ENCODE assay signal across 13 cellular contexts in genomic region chr15:80990955-80991354, GRCh38. TPM values are rescaled to one million over a fixed set of nuclear protein-coding genes. Genes with fewer than 3 reads are reported as not detected.
DNase-seq lines count a peak whose midpoint lies in the region; ATAC-seq and TF ChIP-seq lines count a peak whose summit lies in the region.
"Had no signal": no experiment of that assay in that cellular context is flagged by ENCODE, and none has a peak within 500 bp of the region (broad histone marks: within the 10 kb centered on the region; RNA-seq: fewer than 3 reads in every experiment).

No MANE protein-coding gene starts in this region.

- peak overlapping the region; percentile 89 for H3K9ac ChIP-seq in adipocyte (ENCODE audit: low read length)

- no peak overlapping the region for H3K4me2 ChIP-seq in GM23338

- H3F3A ChIP-seq in GM23338 (replicated peaks; ENCODE audit: low read depth), result no peaks in the 10 kb centered on the region

- no peaks in the 10 kb centered on the region for H3K27me3 Mint-ChIP-seq in activated CD8-positive, alpha-beta T cell treated with anti-CD3 and anti-CD28 coated beads, Interleukin-2, amount 10 ng/mL, durations not matched to agents 7 days and 5 days (ENCODE audit: low read depth)
- H3K27me3 Mint-ChIP-seq in activated CD8-positive, alpha-beta T cell treated with anti-CD3 and anti-CD28 coated beads for 36 hours, result no peaks in the 10 kb centered on the region
- peaks cover 5% of the 10 kb centered on the region for H3K27me3 Mint-ChIP-seq in GM23338 (ENCODE audit: insufficient read depth, low read depth, poor library complexity)
- H3K27me3 Mint-ChIP-seq: activated CD4-positive, alpha-beta T cell treated with anti-CD3 and anti-CD28 coated beads for 36 hours had no signal

- H3K4me1 ChIP-seq in adipocyte (ENCODE audit: control insufficient read depth, insufficient read depth, low read length) (peaks cover 40% of the 10 kb centered on the region), muscle layer of duodenum (ENCODE audit: control insufficient read depth in 1 of 2, insufficient read depth in 2 of 2, low read length in 2 of 2) (peaks cover 21 to 39% of the 10 kb centered on the region in 2 donors), thoracic aorta (ENCODE audit: control insufficient read depth in 1 of 2, low read depth in 2 of 2) (peaks cover 23 to 35% of the 10 kb centered on the region in 2 donors), GM23338 (ENCODE audit: insufficient read depth) (peaks cover 31% of the 10 kb centered on the region)

- H3K4me3 ChIP-seq in adipocyte (ENCODE audit: low read length), result peak overlapping the region; percentile 99
- no peak overlapping the region for H3K4me3 ChIP-seq in muscle layer of duodenum (ENCODE audit: low read depth in 1 of 2, low read length in 2 of 2)
- H3K4me3 ChIP-seq in thoracic aorta, result no peak overlapping the region
- no peak overlapping the region for H3K4me3 ChIP-seq in GM23338

- no peaks in the 10 kb centered on the region for H3K9me3 Mint-ChIP-seq in activated CD8-positive, alpha-beta T cell treated with anti-CD3 and anti-CD28 coated beads, Interleukin-2, amount 10 ng/mL, durations not matched to agents 7 days and 5 days (ENCODE audit: insufficient read depth)
- H3K9me3 Mint-ChIP-seq in activated CD8-positive, alpha-beta T cell treated with anti-CD3 and anti-CD28 coated beads for 36 hours, result no peaks in the 10 kb centered on the region
- no peaks in the 10 kb centered on the region for H3K9me3 Mint-ChIP-seq in GM23338
- H3K9me3 Mint-ChIP-seq: activated naive CD4-positive, alpha-beta T cell treated with anti-CD3 and anti-CD28 coated beads, Interleukin-2, amount 50 U/mL, for 72 hours had no signal

- H3K9me3 ChIP-seq in adipocyte (ENCODE audit: control insufficient read depth, low read length) (no peaks in the 10 kb centered on the region), muscle layer of duodenum (ENCODE audit: control insufficient read depth in 1 of 2, low read length in 2 of 2) (no peaks in the 10 kb centered on the region), thoracic aorta (no peaks in the 10 kb centered on the region)

- no peak overlapping the region for H2AFZ ChIP-seq in GM23338

- H3K36me3 ChIP-seq in adipocyte (ENCODE audit: control insufficient read depth, insufficient read depth, low read length, severe bottlenecking), result no peaks in the 10 kb centered on the region
- no peaks in the 10 kb centered on the region for H3K36me3 ChIP-seq in muscle layer of duodenum (ENCODE audit: control insufficient read depth in 1 of 2, insufficient read depth in 2 of 2, low read length in 2 of 2)
- H3K36me3 ChIP-seq in thoracic aorta, result no peaks in the 10 kb centered on the region
- no peaks in the 10 kb centered on the region for H3K36me3 ChIP-seq in GM23338 (ENCODE audit: insufficient read depth)

- intact Hi-C loops in activated CD8-positive, alpha-beta T cell treated with anti-CD3 and anti-CD28 coated beads for 36 hours (cut with micrococcal nuclease), result loop anchor here (10.0 kb wide), 3 partner anchors 114 to 304 kb away; no protein-coding TSS in a partner anchor

- peak overlapping the region; percentile 93 for H3K27ac ChIP-seq in muscle layer of duodenum (ENCODE audit: low read length)
- peak overlapping the region; percentile 90 to 97 for H3K27ac ChIP-seq in thoracic aorta
- H3K27ac ChIP-seq in GM23338 (ENCODE audit: low read depth), result no peak overlapping the region

- H4K20me1 ChIP-seq in GM23338 (replicated peaks; ENCODE audit: insufficient read depth), result peaks cover 15% of the 10 kb centered on the region

- no peaks in the 10 kb centered on the region for H3K9me2 ChIP-seq in GM23338 (ENCODE audit: insufficient read depth)

- H3K4me3 Mint-ChIP-seq in activated CD8-positive, alpha-beta T cell treated with anti-CD3 and anti-CD28 coated beads, Interleukin-2, amount 10 ng/mL, durations not matched to agents 7 days and 5 days, result peak overlapping the region; percentile 12
- no peak overlapping the region for H3K4me3 Mint-ChIP-seq in activated CD8-positive, alpha-beta T cell treated with anti-CD3 and anti-CD28 coated beads for 36 hours
- H3K4me3 Mint-ChIP-seq in GM23338, result no peak overlapping the region

- H3K27ac Mint-ChIP-seq in activated CD8-positive, alpha-beta T cell treated with anti-CD3 and anti-CD28 coated beads, Interleukin-2, amount 10 ng/mL, durations not matched to agents 7 days and 5 days, result peak overlapping the region; percentile 39
- no peak overlapping the region for H3K27ac Mint-ChIP-seq in activated CD8-positive, alpha-beta T cell treated with anti-CD3 and anti-CD28 coated beads for 36 hours
- no peak overlapping the region for H3K27ac Mint-ChIP-seq in GM23338

- H3K79me2 ChIP-seq in GM23338 (replicated peaks; ENCODE audit: insufficient read depth), result peaks cover 35% of the 10 kb centered on the region

- no peaks in the 10 kb centered on the region for H3K27me3 ChIP-seq in adipocyte (replicated peaks; ENCODE audit: control insufficient read depth, insufficient read depth, low read length)
- no peaks in the 10 kb centered on the region for H3K27me3 ChIP-seq in muscle layer of duodenum (ENCODE audit: low read depth, low read length)
- no peaks in the 10 kb centered on the region for H3K27me3 ChIP-seq in thoracic aorta (replicated peaks; ENCODE audit: insufficient read depth)
- H3K27me3 ChIP-seq in GM23338 (ENCODE audit: insufficient read depth), result no peaks in the 10 kb centered on the region

- CTCF ChIA-PET in activated CD8-positive, alpha-beta T cell treated with anti-CD3 and anti-CD28 coated beads, Interleukin-2, amount 10 ng/mL, durations not matched to agents 7 days and 5 days (lab: Charles Lee), result interaction anchor here (0.7 to 4.4 kb wide), 10 partner anchors 9 to 275 kb away, joined by 3 to 44 read pairs (median 4); partner anchors contain the start of gene TLNRD1
- CTCF ChIA-PET in activated CD8-positive, alpha-beta T cell treated with anti-CD3 and anti-CD28 coated beads for 36 hours (lab: Charles Lee), result interaction anchor here (0.9 to 2.3 kb wide), 8 partner anchors 8 to 279 kb away, joined by 3 to 21 read pairs (median 4); partner anchors contain the start of gene TLNRD1

- DNase-seq in activated CD8-positive, alpha-beta T cell treated with anti-CD3 and anti-CD28 coated beads, Interleukin-2, amount 10 ng/mL, durations not matched to agents 7 days and 5 days, result no peak
- no peak for DNase-seq in activated CD8-positive, alpha-beta T cell treated with anti-CD3 and anti-CD28 coated beads for 36 hours
- DNase-seq in adipocyte (ENCODE audit: low read depth), result no peak
- no peak for DNase-seq in thoracic aorta (ENCODE audit: low spot score)
- DNase-seq in GM23338 (ENCODE audit: low spot score), result no peak
- no peak for DNase-seq in stimulated activated CD4-positive, alpha-beta T cell treated with anti-CD3 and anti-CD28 coated beads, Interleukin-12 subunit alpha, Interleukin-12 subunit beta, amount 100 ng/mL, for 4 hours
- no peak for DNase-seq in NCI-H2107 (lab: John Stamatoyannopoulos, UW)
- DNase-seq: effector memory CD4-positive, alpha-beta T cell; NCI-H1930; SHP77 treated with DMSO at 0.1 percent for 48 hours had no signal

- H3K4me1 Mint-ChIP-seq in activated CD8-positive, alpha-beta T cell treated with anti-CD3 and anti-CD28 coated beads, Interleukin-2, amount 10 ng/mL, durations not matched to agents 7 days and 5 days (ENCODE audit: low read depth), result peaks cover 57% of the 10 kb centered on the region
- peaks cover 36% of the 10 kb centered on the region for H3K4me1 Mint-ChIP-seq in activated CD8-positive, alpha-beta T cell treated with anti-CD3 and anti-CD28 coated beads for 36 hours (ENCODE audit: low read depth)
- peaks cover 28% of the 10 kb centered on the region for H3K4me1 Mint-ChIP-seq in GM23338

- TF ChIP-seq CTCF in activated CD8-positive, alpha-beta T cell treated with anti-CD3 and anti-CD28 coated beads for 36 hours (IDR thresholded peaks at IDR 0.05), result no peak
- TF ChIP-seq CTCF in thoracic aorta (IDR thresholded peaks at IDR 0.05) (no peak), GM23338 (conservative IDR thresholded peaks at IDR 0.05; ENCODE audit: low read depth in 2 of 2) (no peak)

- POLR2A ChIA-PET in activated CD8-positive, alpha-beta T cell treated with anti-CD3 and anti-CD28 coated beads, Interleukin-2, amount 10 ng/mL, durations not matched to agents 7 days and 5 days (lab: Charles Lee), result interaction anchor here (0.6 to 4.6 kb wide), 3 partner anchors 10 to 331 kb away, joined by 3 to 49 read pairs (median 4); partner anchors contain the start of gene TLNRD1
- POLR2A ChIA-PET in activated CD8-positive, alpha-beta T cell treated with anti-CD3 and anti-CD28 coated beads for 36 hours (lab: Charles Lee), result interaction anchor here (2.6 kb wide), 1 partner anchor 10 kb away, joined by 29 read pairs; the partner anchor contains the start of gene TLNRD1

- peaks cover 28% of the 10 kb centered on the region for H3K36me3 Mint-ChIP-seq in activated CD8-positive, alpha-beta T cell treated with anti-CD3 and anti-CD28 coated beads, Interleukin-2, amount 10 ng/mL, durations not matched to agents 7 days and 5 days (ENCODE audit: low read depth)
- peaks cover 21% of the 10 kb centered on the region for H3K36me3 Mint-ChIP-seq in activated CD8-positive, alpha-beta T cell treated with anti-CD3 and anti-CD28 coated beads for 36 hours (ENCODE audit: low read depth)
- H3K36me3 Mint-ChIP-seq in GM23338 (ENCODE audit: low read depth), result no peaks in the 10 kb centered on the region; the same call in 2 of the 3 replicates

- no peak for ATAC-seq in activated CD8-positive, alpha-beta T cell treated with anti-CD3 and anti-CD28 coated beads, Interleukin-2, amount 10 ng/mL, durations not matched to agents 7 days and 5 days
- ATAC-seq in activated CD8-positive, alpha-beta T cell treated with anti-CD3 and anti-CD28 coated beads for 36 hours, result no peak
- ATAC-seq in thoracic aorta (ENCODE audit: insufficient number of reproducible peaks, low FRiP score, low read depth), result no peak
- ATAC-seq in GM23338, result no peak
- ATAC-seq: activated naive CD4-positive, alpha-beta T cell treated with anti-CD3 and anti-CD28 coated beads, Interleukin-2, amount 50 U/mL, for 72 hours had no signal

TF ChIP-seq in GM23338, 12 proteins besides CTCF, POLR2A, EP300 and RAD21 (continues in another document):
- no peak for TF ChIP-seq EZH2phosphoT487 (IDR thresholded peaks at IDR 0.05; ENCODE audit: unreplicated experiment)

RNA-seq across cellular contexts. Expression of gene MESD, which starts 1.3 kb away (rescaled TPM):
- 10 to 100 TPM; 27.0 to 27.4 TPM for total RNA-seq in activated CD8-positive, alpha-beta T cell treated with anti-CD3 and anti-CD28 coated beads, Interleukin-2, amount 10 ng/mL, durations not matched to agents 7 days and 5 days
- total RNA-seq in activated CD8-positive, alpha-beta T cell treated with anti-CD3 and anti-CD28 coated beads for 36 hours, result 10 to 100 TPM; 15.8 to 16.5 TPM
- 10 to 100 TPM; 36.8 to 39.0 TPM for total RNA-seq in thoracic aorta
- 21.1 and 25.6 TPM in 2 replicates for total RNA-seq in GM23338 (2014; rRNA removed; shearing (Covaris generic))
- 47.9 and 52.7 TPM in 2 replicates for polyA plus RNA-seq in GM23338 (2016; fragmentation: Nextera tagmentation; extraction: Ambion mirVana)

RNA-seq across cellular contexts. Expression of gene TLNRD1, which starts 9.8 kb away (rescaled TPM):
- 10 to 100 TPM; 32.3 to 33.8 TPM for total RNA-seq in activated CD8-positive, alpha-beta T cell treated with anti-CD3 and anti-CD28 coated beads, Interleukin-2, amount 10 ng/mL, durations not matched to agents 7 days and 5 days
- total RNA-seq in activated CD8-positive, alpha-beta T cell treated with anti-CD3 and anti-CD28 coated beads for 36 hours, result 10 to 100 TPM; 19.3 to 20.1 TPM
- 10 to 100 TPM; 34.0 to 51.1 TPM for total RNA-seq in thoracic aorta
- total RNA-seq in GM23338 (2014; rRNA removed; shearing (Covaris generic)), result 20.6 and 27.3 TPM in 2 replicates
- polyA plus RNA-seq in GM23338 (2016; fragmentation: Nextera tagmentation; extraction: Ambion mirVana), result 6.7 and 8.0 TPM in 2 replicates
